Comparison of ENCODE assay signal across 8 cellular contexts in the genomic region with DNA sequence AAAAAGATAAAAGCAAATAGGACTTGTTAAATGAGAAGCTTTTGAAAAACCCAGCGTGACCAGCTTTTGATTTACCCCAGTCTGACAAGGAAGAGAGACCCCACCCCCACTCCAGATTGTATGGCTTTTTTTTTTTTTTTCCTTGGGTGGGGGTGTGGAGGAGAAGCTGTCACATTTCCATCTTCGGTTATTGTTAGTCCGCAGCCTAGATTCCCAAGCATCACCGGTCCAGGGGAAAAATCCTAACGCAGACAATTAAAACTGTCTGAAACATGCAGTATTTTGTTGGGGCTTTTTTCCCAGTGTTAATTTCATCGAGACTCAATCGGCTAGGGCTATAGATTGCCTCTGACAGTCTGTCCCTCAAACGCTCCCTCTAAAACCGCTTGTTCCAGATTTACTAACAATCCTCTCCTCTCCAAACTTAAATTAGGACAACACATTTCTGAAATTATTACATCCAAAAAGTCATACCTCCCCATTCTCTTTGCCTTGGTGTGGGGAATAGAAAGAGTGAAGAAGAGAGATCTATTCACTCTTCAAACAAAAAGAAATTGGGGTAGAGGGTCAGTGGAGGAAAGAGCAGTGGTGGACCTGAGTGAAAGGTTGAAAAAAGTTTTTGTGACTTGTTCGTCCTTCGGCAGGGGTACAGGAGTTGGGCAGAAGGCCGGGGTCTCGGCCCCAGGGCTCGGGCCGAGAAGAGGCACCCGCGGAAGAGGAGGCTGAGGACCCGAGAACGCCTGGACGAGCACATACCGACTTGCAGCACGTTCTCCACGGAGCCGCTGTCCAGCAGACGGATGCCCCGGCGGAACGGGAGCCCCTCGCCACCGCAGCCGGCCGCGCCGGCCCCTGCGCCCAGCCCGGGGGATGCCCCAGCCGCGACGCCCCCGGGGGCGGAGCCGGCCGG. TPM values are rescaled to one million over a fixed set of nuclear protein-coding genes. Genes with fewer than 3 reads are reported as not detected.
DNase-seq lines count a peak whose midpoint lies in the region; ATAC-seq, FAIRE-seq and TF ChIP-seq lines count a peak whose summit lies in the region.

No MANE protein-coding gene starts in this region.

- H3K27me3 ChIP-seq in Loucy (ENCODE audit: insufficient read depth, low read length, poor library complexity, severe bottlenecking) (no peaks in the 10 kb centered on the region), endothelial cell of umbilical vein (ENCODE audit: control insufficient read depth in 2 of 2, insufficient read depth in 2 of 2, low read length in 2 of 2) (no peaks in the 10 kb centered on the region), thyroid gland (no peaks in the 10 kb centered on the region)

- H3K36me3 ChIP-seq in Loucy (ENCODE audit: insufficient read depth, low read length) (no peaks in the 10 kb centered on the region), endothelial cell of umbilical vein (ENCODE audit: control insufficient read depth in 2 of 2, extremely low read depth in 1 of 2, insufficient read depth in 2 of 2, low read length in 2 of 2) (no peaks in the 10 kb centered on the region), thyroid gland (no peaks in the 10 kb centered on the region)

- POLR2A ChIA-PET in activated CD4-positive, alpha-beta T cell treated with anti-CD3 and anti-CD28 coated beads for 36 hours (lab: Charles Lee), result interaction anchor here (0.7 to 1.0 kb wide), 4 partner anchors 92 to 395 kb away, joined by 3 to 6 read pairs (median 3); partner anchors contain the start of gene EIF2B3
- POLR2A ChIA-PET in activated CD4-positive, alpha-beta T cell treated with anti-CD3 and anti-CD28 coated beads, Interleukin-2, amount 10 ng/mL, durations not matched to agents 7 days and 5 days (lab: Charles Lee), result interaction anchor here (0.6 kb wide), 1 partner anchor 162 kb away, joined by 4 read pairs; no protein-coding TSS in a partner anchor
- POLR2A ChIA-PET in endothelial cell of umbilical vein (lab: Charles Lee), result no interaction called here

- intact Hi-C loops in activated CD4-positive, alpha-beta T cell treated with anti-CD3 and anti-CD28 coated beads for 36 hours (cut with DNase I, micrococcal nuclease), result loop anchor here (5.0 to 10.0 kb wide), 3 partner anchors 97 to 640 kb away; partner anchors contain the start of genes HECTD3 (in 1 of the 2) and UROD (in 1 of the 2)
- intact Hi-C loops in endothelial cell of umbilical vein (cut with micrococcal nuclease) (loop anchor here (10.0 kb wide), 1 partner anchor 190 kb away; the partner anchor contains the start of genes HECTD3 and UROD), thyroid gland (cut with DNase I) (loop anchor here (10.0 kb wide), 1 partner anchor 190 kb away; the partner anchor contains the start of genes HECTD3 and UROD)

- H3K27ac ChIP-seq in endothelial cell of umbilical vein (ENCODE audit: insufficient read depth, low read depth, low read length) (no peak overlapping the region), thyroid gland (peak overlapping the region; percentile 50 to 65 (median 52))

- peak overlapping the region; percentile 83 for H3K27ac Mint-ChIP-seq in activated CD4-positive, alpha-beta T cell treated with anti-CD3 and anti-CD28 coated beads for 36 hours
- no peak overlapping the region for H3K27ac Mint-ChIP-seq in activated CD4-positive, alpha-beta T cell treated with anti-CD3 and anti-CD28 coated beads, Interleukin-2, amount 10 ng/mL, durations not matched to agents 7 days and 5 days

- peak; percentile 51 for DNase-seq in activated CD4-positive, alpha-beta T cell treated with anti-CD3 and anti-CD28 coated beads for 36 hours
- DNase-seq in activated CD4-positive, alpha-beta T cell treated with anti-CD3 and anti-CD28 coated beads for 1 hour, result no peak
- DNase-seq in activated CD4-positive, alpha-beta T cell treated with anti-CD3 and anti-CD28 coated beads, Interleukin-2, amount 10 ng/mL, durations not matched to agents 7 days and 5 days, result peak; percentile 6
- DNase-seq in endothelial cell of umbilical vein (ENCODE audit: low read depth, low spot score) (peak; percentile 49), midbrain (lab: John Stamatoyannopoulos, UW) (peak; percentile 62), thyroid gland (peak; percentile 64 to 65), GOT3 (lab: John Stamatoyannopoulos, UW) (no peak)

- H3K4me3 Mint-ChIP-seq in activated CD4-positive, alpha-beta T cell treated with anti-CD3 and anti-CD28 coated beads for 36 hours, result peak overlapping the region; percentile 82
- H3K4me3 Mint-ChIP-seq in activated CD4-positive, alpha-beta T cell treated with anti-CD3 and anti-CD28 coated beads, Interleukin-2, amount 10 ng/mL, durations not matched to agents 7 days and 5 days, result peak overlapping the region; percentile 69

- H3K4me3 ChIP-seq in Loucy (ENCODE audit: low read length, poor library complexity, severe bottlenecking), result peak overlapping the region; percentile 90
- peak overlapping the region in 2 of 3 experiments; percentile 52 to 96 for H3K4me3 ChIP-seq in endothelial cell of umbilical vein (replicated peaks in 1 of 3; ENCODE audit: insufficient read depth in 1 of 3, low read depth in 1 of 3, low read length in 3 of 3)
- H3K4me3 ChIP-seq in thyroid gland (replicated peaks in 1 of 3), result peak overlapping the region in 2 of 3 donors; percentile 58 to 90

- ATAC-seq in activated CD4-positive, alpha-beta T cell treated with anti-CD3 and anti-CD28 coated beads for 36 hours, result peak; percentile 21

- no peaks in the 10 kb centered on the region for H3K9me3 Mint-ChIP-seq in activated CD4-positive, alpha-beta T cell treated with anti-CD3 and anti-CD28 coated beads for 36 hours (ENCODE audit: low read depth)
- no peaks in the 10 kb centered on the region for H3K9me3 Mint-ChIP-seq in activated CD4-positive, alpha-beta T cell treated with anti-CD3 and anti-CD28 coated beads, Interleukin-2, amount 10 ng/mL, durations not matched to agents 7 days and 5 days

- no peaks in the 10 kb centered on the region for H3K36me3 Mint-ChIP-seq in activated CD4-positive, alpha-beta T cell treated with anti-CD3 and anti-CD28 coated beads for 36 hours (ENCODE audit: low read depth)
- H3K36me3 Mint-ChIP-seq in activated CD4-positive, alpha-beta T cell treated with anti-CD3 and anti-CD28 coated beads, Interleukin-2, amount 10 ng/mL, durations not matched to agents 7 days and 5 days (ENCODE audit: low read depth), result no peaks in the 10 kb centered on the region

- no peaks in the 10 kb centered on the region for H3K9me2 ChIP-seq in Loucy (replicated peaks; ENCODE audit: low read depth, low read length)

- peaks cover 18% of the 10 kb centered on the region for H3K27me3 Mint-ChIP-seq in activated CD4-positive, alpha-beta T cell treated with anti-CD3 and anti-CD28 coated beads for 36 hours
- peaks cover 51% of the 10 kb centered on the region for H3K27me3 Mint-ChIP-seq in activated CD4-positive, alpha-beta T cell treated with anti-CD3 and anti-CD28 coated beads, Interleukin-2, amount 10 ng/mL, durations not matched to agents 7 days and 5 days

- TF ChIP-seq POLR2A in endothelial cell of umbilical vein (IDR thresholded peaks at IDR 0.05; ENCODE audit: low read depth, low read length) (no peak), thyroid gland (IDR thresholded peaks at IDR 0.05) (no peak)

- H3K9me3 ChIP-seq in Loucy (ENCODE audit: insufficient read depth, low read depth, low read length), result no peaks in the 10 kb centered on the region
- H3K9me3 ChIP-seq in endothelial cell of umbilical vein (replicated peaks; ENCODE audit: control insufficient read depth, insufficient read depth, low read length), result no peaks in the 10 kb centered on the region
- H3K9me3 ChIP-seq in thyroid gland, result no peaks in the 10 kb centered on the region

- BruUV-seq in endothelial cell of umbilical vein (replicated peaks; lab: Mats Ljungman, UMichigan), result TSS peak; percentile 32

- no peaks in the 10 kb centered on the region for H3K9me1 ChIP-seq in endothelial cell of umbilical vein (replicated peaks; ENCODE audit: control insufficient read depth, extremely low read depth, insufficient read depth, low read length)

- H3K4me2 ChIP-seq in Loucy (ENCODE audit: low read depth, low read length, poor library complexity, severe bottlenecking) (peak overlapping the region; percentile 88), endothelial cell of umbilical vein (ENCODE audit: insufficient read depth, low read length) (peak overlapping the region; percentile 72)

- dilution Hi-C loops in endothelial cell of umbilical vein (cut with MboI; ENCODE audit: extremely low pct_ligation_motif_present, low sequenced_read_pairs), result no loop called here

- peaks cover 44% of the 10 kb centered on the region for H3K4me1 ChIP-seq in Loucy (ENCODE audit: insufficient read depth, low read length, poor library complexity, severe bottlenecking)
- peaks cover 9% of the 10 kb centered on the region for H3K4me1 ChIP-seq in endothelial cell of umbilical vein (ENCODE audit: control insufficient read depth, extremely low read depth, insufficient read depth, low read length)
- peaks cover 0 to 6% of the 10 kb centered on the region in 2 donors for H3K4me1 ChIP-seq in thyroid gland

- H4K20me1 ChIP-seq in Loucy (ENCODE audit: insufficient read depth, low read length, poor library complexity, severe bottlenecking) (peaks cover 8% of the 10 kb centered on the region), endothelial cell of umbilical vein (replicated peaks; ENCODE audit: control insufficient read depth, extremely low read depth, insufficient read depth, low read length) (no peaks in the 10 kb centered on the region)

- H2AFZ ChIP-seq in Loucy (ENCODE audit: low read length) (peak overlapping the region; percentile 59; the same call in 1 of the 2 replicates), endothelial cell of umbilical vein (ENCODE audit: low read depth, low read length) (peak overlapping the region; percentile 0)

- CTCF ChIA-PET in activated CD4-positive, alpha-beta T cell treated with anti-CD3 and anti-CD28 coated beads for 36 hours (lab: Charles Lee), result interaction anchor here (0.6 to 1.1 kb wide), 3 partner anchors 15 to 408 kb away, joined by 3 to 5 read pairs (median 3); no protein-coding TSS in a partner anchor
- CTCF ChIA-PET in activated CD4-positive, alpha-beta T cell treated with anti-CD3 and anti-CD28 coated beads, Interleukin-2, amount 10 ng/mL, durations not matched to agents 7 days and 5 days (lab: Charles Lee), result no interaction called here
- CTCF ChIA-PET in endothelial cell of umbilical vein (lab: Charles Lee), result interaction anchor here (0.9 to 3.1 kb wide), 4 partner anchors 77 to 186 kb away, joined by 3 to 17 read pairs (median 4); no protein-coding TSS in a partner anchor

- H3K79me2 ChIP-seq in Loucy (ENCODE audit: insufficient read depth, low read length), result peaks cover 42% of the 10 kb centered on the region; the same call in 1 of the 2 replicates
- no peaks in the 10 kb centered on the region for H3K79me2 ChIP-seq in endothelial cell of umbilical vein (ENCODE audit: control insufficient read depth, insufficient read depth, low read length)

- peaks cover 13% of the 10 kb centered on the region; the same call in 1 of the 2 replicates for H3F3A ChIP-seq in Loucy (ENCODE audit: low read depth)

- H3K4me1 Mint-ChIP-seq in activated CD4-positive, alpha-beta T cell treated with anti-CD3 and anti-CD28 coated beads for 36 hours, result peaks cover 33% of the 10 kb centered on the region
- peaks cover 14% of the 10 kb centered on the region for H3K4me1 Mint-ChIP-seq in activated CD4-positive, alpha-beta T cell treated with anti-CD3 and anti-CD28 coated beads, Interleukin-2, amount 10 ng/mL, durations not matched to agents 7 days and 5 days

- TF ChIP-seq CTCF in Loucy (conservative IDR thresholded peaks at IDR 0.05; ENCODE audit: low read length) (no peak), endothelial cell of umbilical vein (IDR thresholded peaks at IDR 0.05; ENCODE audit: extremely low read depth in 1 of 2, insufficient read depth in 1 of 2, low read depth in 1 of 2, low read length in 2 of 2) (no peak), thyroid gland (IDR thresholded peaks at IDR 0.05) (no peak)

- FAIRE-seq in endothelial cell of umbilical vein (lab: Jason Lieb, UNC), result no peak

- WGBS in thyroid gland, 2 donors, result 2% methylated on average over 20 to 27 of the region's 43 CpGs

- H3K9ac ChIP-seq in Loucy (ENCODE audit: low read depth, low read length, poor library complexity, severe bottlenecking) (peak overlapping the region; percentile 58), endothelial cell of umbilical vein (replicated peaks; ENCODE audit: extremely low read depth, insufficient read depth, low read length) (no peak overlapping the region)

RNA-seq across cellular contexts. Expression of gene ZSWIM5, which starts 1.1 kb away (rescaled TPM):
- total RNA-seq in activated CD4-positive, alpha-beta T cell treated with anti-CD3 and anti-CD28 coated beads for 36 hours, result under 1 TPM; 0.63 to 0.69 TPM
- under 1 TPM; 0.46 to 0.62 TPM for total RNA-seq in activated CD4-positive, alpha-beta T cell treated with anti-CD3 and anti-CD28 coated beads, Interleukin-2, amount 10 ng/mL, durations not matched to agents 7 days and 5 days
- total RNA-seq in endothelial cell of umbilical vein (1.6 and 1.7 TPM in 2 replicates), thyroid gland (10 to 100 TPM in 3 of 4 donors, 1 to 10 TPM in 1; 6.3 to 15.4 (median 12.5) TPM)
- 3.9 and 4.3 TPM in 2 replicates for polyA plus RNA-seq in endothelial cell of umbilical vein
- polyA plus RNA-seq in endothelial cell of umbilical vein (2011; cell fraction: cytosol; rRNA removed), result 1.7 TPM in 2 replicates
- polyA plus RNA-seq in endothelial cell of umbilical vein (2011; cell fraction: nucleus; rRNA removed), result 6.8 and 8.0 TPM in 2 replicates
- 1.1 and 1.6 TPM in 2 replicates for polyA plus RNA-seq in endothelial cell of umbilical vein (2012)
- 5.9 and 7.3 TPM in 2 replicates for polyA minus RNA-seq in endothelial cell of umbilical vein
- polyA minus RNA-seq in endothelial cell of umbilical vein (2011; cell fraction: cytosol; rRNA and poly(A)+ RNA removed), result 2.8 TPM
- 3.8 and 4.8 TPM in 2 replicates for polyA minus RNA-seq in endothelial cell of umbilical vein (2011; cell fraction: nucleus; rRNA and poly(A)+ RNA removed)

Comparison
In these comparisons a context has a peak if more than half of its experiments do, and no peak if none do; other contexts are left out.
1. DNase-seq: peak in activated CD4-positive, alpha-beta T cell treated with anti-CD3 and anti-CD28 coated beads for 36 hours (single experiment), activated CD4-positive, alpha-beta T cell treated with anti-CD3 and anti-CD28 coated beads, Interleukin-2, amount 10 ng/mL, durations not matched to agents 7 days and 5 days (single experiment), endothelial cell of umbilical vein (single experiment), midbrain (single experiment) and thyroid gland (2 of 2); none in activated CD4-positive, alpha-beta T cell treated with anti-CD3 and anti-CD28 coated beads for 1 hour (single experiment) and GOT3 (single experiment).
2. Peak in every context shown above with its lines, with median percentiles within 50 percentile points of each other: H3K4me3 ChIP-seq.